Comparison of ENCODE assay signal across 1 cellular context in genomic region chr21:32570456-32570855, GRCh38.
TF ChIP-seq lines count a peak whose summit lies in the region.

No MANE protein-coding gene starts in this region.

TF ChIP-seq in K562, 482 proteins besides CTCF, POLR2A, EP300 and RAD21 (continued from another document):
- TF ChIP-seq CHAMP1 (IDR thresholded peaks at IDR 0.05) = no peak
